1 cellular context compared by ENCODE assay signal in genomic region chr20:36235892-36236785, GRCh38.
TF ChIP-seq lines count a peak whose summit lies in the region.

AAR2 (plus strand) TSS chr20:36236478; CDS start chr20:36239869, 3,391 bp downstream.

TF ChIP-seq in HEK293, 187 proteins besides CTCF, POLR2A, EP300 and RAD21 (continued from another document and continues in another):
- TF ChIP-seq ELK4 (IDR thresholded peaks at IDR 0.05; ENCODE audit: borderline replicate concordance, low read depth, low read length) = no peak; the same call in 1 of the 2 replicates
- TF ChIP-seq INSM2 (tag by site-specific recombination; IDR thresholded peaks at IDR 0.05) = peak; percentile 87; the same call in 1 of the 2 replicates
- TF ChIP-seq ZNF140 (tag by site-specific recombination; IDR thresholded peaks at IDR 0.05) = no peak
- TF ChIP-seq ZNF26 (tag by site-specific recombination; IDR thresholded peaks at IDR 0.05) = no peak
- TF ChIP-seq OVOL3 (tag by site-specific recombination; IDR thresholded peaks at IDR 0.05) = no peak; the same call in 1 of the 2 replicates
- TF ChIP-seq ZNF391 (tag by site-specific recombination; IDR thresholded peaks at IDR 0.05; ENCODE audit: borderline replicate concordance, low read depth) = peak; percentile 78; the same call in 1 of the 2 replicates
- TF ChIP-seq GFI1B (tag by site-specific recombination; IDR thresholded peaks at IDR 0.05) = no peak
- TF ChIP-seq ZNF776 (tag by site-specific recombination; IDR thresholded peaks at IDR 0.05; ENCODE audit: borderline replicate concordance) = no peak
- peak; percentile 69; the same call in 1 of the 2 replicates for TF ChIP-seq ZFP69B (tag by site-specific recombination; IDR thresholded peaks at IDR 0.05)
- TF ChIP-seq ZNF791 (tag by site-specific recombination; IDR thresholded peaks at IDR 0.05) = no peak
- TF ChIP-seq ZNF670 (tag by site-specific recombination; IDR thresholded peaks at IDR 0.05; ENCODE audit: low read depth) = no peak
- no peak; the same call in 1 of the 2 replicates for TF ChIP-seq HOXC10 (CRISPR knock-in tag; IDR thresholded peaks at IDR 0.05)
- no peak for TF ChIP-seq ZNF707 (tag by site-specific recombination; IDR thresholded peaks at IDR 0.05)
- no peak for TF ChIP-seq ZNF311 (tag by site-specific recombination; IDR thresholded peaks at IDR 0.05; ENCODE audit: borderline replicate concordance)
- no peak for TF ChIP-seq ZNF302 (tag by site-specific recombination; IDR thresholded peaks at IDR 0.05; ENCODE audit: low read depth)
- peak; percentile 37; the same call in 1 of the 2 replicates for TF ChIP-seq ZBTB44 (tag by site-specific recombination; IDR thresholded peaks at IDR 0.05)
- TF ChIP-seq PRDM4 (tag by site-specific recombination; IDR thresholded peaks at IDR 0.05) = 0 out of 2 replicates have a peak, but pooled peaks have one; percentile 47
- TF ChIP-seq KLF16 (tag by site-specific recombination; IDR thresholded peaks at IDR 0.05) = 0 out of 2 replicates have a peak, but pooled peaks have one; percentile 46
- TF ChIP-seq ZNF843 (tag by site-specific recombination; IDR thresholded peaks at IDR 0.05) = 0 out of 2 replicates have a peak, but pooled peaks have one; percentile 43
- TF ChIP-seq ZNF112 (tag by site-specific recombination; IDR thresholded peaks at IDR 0.05) = no peak
- TF ChIP-seq ZSCAN4 (tag by site-specific recombination; IDR thresholded peaks at IDR 0.05) = no peak
- TF ChIP-seq ZNF837 (tag by site-specific recombination; IDR thresholded peaks at IDR 0.05) = no peak
- TF ChIP-seq ZNF449 (tag by site-specific recombination; IDR thresholded peaks at IDR 0.05) = no peak
- TF ChIP-seq KLF7 (tag by site-specific recombination; IDR thresholded peaks at IDR 0.05; ENCODE audit: borderline replicate concordance) = peak; percentile 29; the same call in 1 of the 2 replicates
- peak; percentile 79; the same call in 1 of the 2 replicates for TF ChIP-seq ZNF76 (tag by site-specific recombination; IDR thresholded peaks at IDR 0.05; ENCODE audit: borderline replicate concordance, low read depth)
- TF ChIP-seq KLF17 (tag by site-specific recombination; IDR thresholded peaks at IDR 0.05) = peak; percentile 86; the same call in 1 of the 2 replicates
- TF ChIP-seq ZNF677 (tag by site-specific recombination; IDR thresholded peaks at IDR 0.05) = no peak
- TF ChIP-seq ZNF701 (tag by site-specific recombination; IDR thresholded peaks at IDR 0.05) = no peak
- TF ChIP-seq ZNF184 (tag by site-specific recombination; IDR thresholded peaks at IDR 0.05) = 0 out of 2 replicates have a peak, but pooled peaks have one; percentile 74
- TF ChIP-seq ZBTB6 (tag by site-specific recombination; IDR thresholded peaks at IDR 0.05) = peak; percentile 58; the same call in 1 of the 2 replicates
- no peak for TF ChIP-seq ZNF530 (tag by site-specific recombination; IDR thresholded peaks at IDR 0.05; ENCODE audit: low read depth)
- no peak for TF ChIP-seq ZNF555 (tag by site-specific recombination; conservative IDR thresholded peaks at IDR 0.05)
- TF ChIP-seq ZNF600 (tag by site-specific recombination; IDR thresholded peaks at IDR 0.05) = peak; percentile 74
- TF ChIP-seq ZNF202 (tag by site-specific recombination; IDR thresholded peaks at IDR 0.05; ENCODE audit: borderline replicate concordance) = no peak
- TF ChIP-seq KLF1 (tag by site-specific recombination; IDR thresholded peaks at IDR 0.05) = no peak
- no peak for TF ChIP-seq ZNF488 (tag by site-specific recombination; IDR thresholded peaks at IDR 0.05)
- peak; percentile 87 for TF ChIP-seq SP7 (tag by site-specific recombination; IDR thresholded peaks at IDR 0.05)
- TF ChIP-seq ZNF10 (tag by site-specific recombination; IDR thresholded peaks at IDR 0.05) = no peak
- TF ChIP-seq ZBTB26 (tag by site-specific recombination; optimal IDR thresholded peaks at IDR 0.05) = peak; percentile 23
- TF ChIP-seq ZBTB17 (tag by site-specific recombination; IDR thresholded peaks at IDR 0.05) = peak; percentile 64
- 0 out of 2 replicates have a peak, but pooled peaks have one; percentile 13 for TF ChIP-seq ZNF18 (tag by site-specific recombination; IDR thresholded peaks at IDR 0.05)
- peak; percentile 40; the same call in 1 of the 2 replicates for TF ChIP-seq ZBTB8A (tag by site-specific recombination; IDR thresholded peaks at IDR 0.05)
- TF ChIP-seq ZNF16 (tag by site-specific recombination; IDR thresholded peaks at IDR 0.05; ENCODE audit: low read depth) = no peak
- TF ChIP-seq EGR2 (tag by site-specific recombination; IDR thresholded peaks at IDR 0.05; ENCODE audit: low read depth) = no peak
